ENCODE assay signal across 1 cellular context in genomic region chr17:8611671-8612298, GRCh38.
TF ChIP-seq lines count a peak whose summit lies in the region.

No MANE protein-coding gene starts in this region.

TF ChIP-seq in IMR-90, 13 proteins besides CTCF, POLR2A, EP300 and RAD21 (continued from another document):
- TF ChIP-seq USF2 (IDR thresholded peaks at IDR 0.05; ENCODE audit: low read depth, low read length) (no peak), RCOR1 (IDR thresholded peaks at IDR 0.05; ENCODE audit: insufficient replicate concordance, low read length) (no peak), RFX5 (IDR thresholded peaks at IDR 0.05; ENCODE audit: low read depth, low read length) (no peak), FOS (IDR thresholded peaks at IDR 0.05; ENCODE audit: low read depth, low read length) (no peak), BHLHE40 (IDR thresholded peaks at IDR 0.05; ENCODE audit: low read depth, low read length) (no peak), MXI1 (IDR thresholded peaks at IDR 0.05; ENCODE audit: borderline replicate concordance, low read depth, low read length) (no peak), ELK1 (IDR thresholded peaks at IDR 0.05; ENCODE audit: borderline replicate concordance, low read depth, low read length) (no peak), NFE2L2 (IDR thresholded peaks at IDR 0.05; ENCODE audit: low read depth, low read length) (no peak), SMC3 (IDR thresholded peaks at IDR 0.05; ENCODE audit: low read depth, low read length) (no peak), CHD1 (IDR thresholded peaks at IDR 0.05; ENCODE audit: low read depth, low read length) (no peak)
